Comparison of ENCODE assay signal across 1 cellular context in genomic region chr3:72418149-72418686, GRCh38.
TF ChIP-seq lines count a peak whose summit lies in the region.

No MANE protein-coding gene starts in this region.

TF ChIP-seq in GM23338, 12 proteins besides CTCF, POLR2A, EP300 and RAD21 (continued from another document):
- TF ChIP-seq, protein P1, sequence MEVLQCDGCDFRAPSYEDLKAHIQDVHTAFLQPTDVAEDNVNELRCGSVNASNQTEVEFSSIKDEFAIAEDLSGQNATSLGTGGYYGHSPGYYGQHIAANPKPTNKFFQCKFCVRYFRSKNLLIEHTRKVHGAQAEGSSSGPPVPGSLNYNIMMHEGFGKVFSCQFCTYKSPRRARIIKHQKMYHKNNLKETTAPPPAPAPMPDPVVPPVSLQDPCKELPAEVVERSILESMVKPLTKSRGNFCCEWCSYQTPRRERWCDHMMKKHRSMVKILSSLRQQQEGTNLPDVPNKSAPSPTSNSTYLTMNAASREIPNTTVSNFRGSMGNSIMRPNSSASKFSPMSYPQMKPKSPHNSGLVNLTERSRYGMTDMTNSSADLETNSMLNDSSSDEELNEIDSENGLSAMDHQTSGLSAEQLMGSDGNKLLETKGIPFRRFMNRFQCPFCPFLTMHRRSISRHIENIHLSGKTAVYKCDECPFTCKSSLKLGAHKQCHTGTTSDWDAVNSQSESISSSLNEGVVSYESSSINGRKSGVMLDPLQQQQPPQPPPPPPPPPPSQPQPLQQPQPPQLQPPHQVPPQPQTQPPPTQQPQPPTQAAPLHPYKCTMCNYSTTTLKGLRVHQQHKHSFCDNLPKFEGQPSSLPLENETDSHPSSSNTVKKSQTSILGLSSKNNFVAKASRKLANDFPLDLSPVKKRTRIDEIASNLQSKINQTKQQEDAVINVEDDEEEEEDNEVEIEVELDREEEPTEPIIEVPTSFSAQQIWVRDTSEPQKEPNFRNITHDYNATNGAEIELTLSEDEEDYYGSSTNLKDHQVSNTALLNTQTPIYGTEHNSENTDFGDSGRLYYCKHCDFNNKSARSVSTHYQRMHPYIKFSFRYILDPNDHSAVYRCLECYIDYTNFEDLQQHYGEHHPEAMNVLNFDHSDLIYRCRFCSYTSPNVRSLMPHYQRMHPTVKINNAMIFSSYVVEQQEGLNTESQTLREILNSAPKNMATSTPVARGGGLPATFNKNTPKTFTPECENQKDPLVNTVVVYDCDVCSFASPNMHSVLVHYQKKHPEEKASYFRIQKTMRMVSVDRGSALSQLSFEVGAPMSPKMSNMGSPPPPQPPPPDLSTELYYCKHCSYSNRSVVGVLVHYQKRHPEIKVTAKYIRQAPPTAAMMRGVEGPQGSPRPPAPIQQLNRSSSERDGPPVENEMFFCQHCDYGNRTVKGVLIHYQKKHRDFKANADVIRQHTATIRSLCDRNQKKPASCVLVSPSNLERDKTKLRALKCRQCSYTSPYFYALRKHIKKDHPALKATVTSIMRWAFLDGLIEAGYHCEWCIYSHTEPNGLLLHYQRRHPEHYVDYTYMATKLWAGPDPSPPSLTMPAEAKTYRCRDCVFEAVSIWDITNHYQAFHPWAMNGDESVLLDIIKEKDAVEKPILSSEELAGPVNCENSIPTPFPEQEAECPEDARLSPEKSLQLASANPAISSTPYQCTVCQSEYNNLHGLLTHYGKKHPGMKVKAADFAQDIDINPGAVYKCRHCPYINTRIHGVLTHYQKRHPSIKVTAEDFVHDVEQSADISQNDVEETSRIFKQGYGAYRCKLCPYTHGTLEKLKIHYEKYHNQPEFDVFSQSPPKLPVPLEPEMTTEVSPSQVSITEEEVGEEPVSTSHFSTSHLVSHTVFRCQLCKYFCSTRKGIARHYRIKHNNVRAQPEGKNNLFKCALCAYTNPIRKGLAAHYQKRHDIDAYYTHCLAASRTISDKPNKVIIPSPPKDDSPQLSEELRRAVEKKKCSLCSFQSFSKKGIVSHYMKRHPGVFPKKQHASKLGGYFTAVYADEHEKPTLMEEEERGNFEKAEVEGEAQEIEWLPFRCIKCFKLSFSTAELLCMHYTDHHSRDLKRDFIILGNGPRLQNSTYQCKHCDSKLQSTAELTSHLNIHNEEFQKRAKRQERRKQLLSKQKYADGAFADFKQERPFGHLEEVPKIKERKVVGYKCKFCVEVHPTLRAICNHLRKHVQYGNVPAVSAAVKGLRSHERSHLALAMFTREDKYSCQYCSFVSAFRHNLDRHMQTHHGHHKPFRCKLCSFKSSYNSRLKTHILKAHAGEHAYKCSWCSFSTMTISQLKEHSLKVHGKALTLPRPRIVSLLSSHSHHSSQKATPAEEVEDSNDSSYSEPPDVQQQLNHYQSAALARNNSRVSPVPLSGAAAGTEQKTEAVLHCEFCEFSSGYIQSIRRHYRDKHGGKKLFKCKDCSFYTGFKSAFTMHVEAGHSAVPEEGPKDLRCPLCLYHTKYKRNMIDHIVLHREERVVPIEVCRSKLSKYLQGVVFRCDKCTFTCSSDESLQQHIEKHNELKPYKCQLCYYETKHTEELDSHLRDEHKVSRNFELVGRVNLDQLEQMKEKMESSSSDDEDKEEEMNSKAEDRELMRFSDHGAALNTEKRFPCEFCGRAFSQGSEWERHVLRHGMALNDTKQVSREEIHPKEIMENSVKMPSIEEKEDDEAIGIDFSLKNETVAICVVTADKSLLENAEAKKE (CRISPR knock-in tag; IDR thresholded peaks at IDR 0.05): no peak
- TF ChIP-seq CREB1 (CRISPR knock-in tag; IDR thresholded peaks at IDR 0.05; ENCODE audit: low read depth): no peak
- no peak for TF ChIP-seq POLR2AphosphoS5 (IDR thresholded peaks at IDR 0.05; ENCODE audit: low read depth)
- TF ChIP-seq, protein P2, sequence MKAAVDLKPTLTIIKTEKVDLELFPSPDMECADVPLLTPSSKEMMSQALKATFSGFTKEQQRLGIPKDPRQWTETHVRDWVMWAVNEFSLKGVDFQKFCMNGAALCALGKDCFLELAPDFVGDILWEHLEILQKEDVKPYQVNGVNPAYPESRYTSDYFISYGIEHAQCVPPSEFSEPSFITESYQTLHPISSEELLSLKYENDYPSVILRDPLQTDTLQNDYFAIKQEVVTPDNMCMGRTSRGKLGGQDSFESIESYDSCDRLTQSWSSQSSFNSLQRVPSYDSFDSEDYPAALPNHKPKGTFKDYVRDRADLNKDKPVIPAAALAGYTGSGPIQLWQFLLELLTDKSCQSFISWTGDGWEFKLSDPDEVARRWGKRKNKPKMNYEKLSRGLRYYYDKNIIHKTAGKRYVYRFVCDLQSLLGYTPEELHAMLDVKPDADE (IDR thresholded peaks at IDR 0.05): no peak
- no peak for TF ChIP-seq ZNF114 (CRISPR knock-in tag; IDR thresholded peaks at IDR 0.05)
TF ChIP-seq in GM23338: peak in this region for 0.
